8 cellular contexts compared by ENCODE assay signal in the genomic region with DNA sequence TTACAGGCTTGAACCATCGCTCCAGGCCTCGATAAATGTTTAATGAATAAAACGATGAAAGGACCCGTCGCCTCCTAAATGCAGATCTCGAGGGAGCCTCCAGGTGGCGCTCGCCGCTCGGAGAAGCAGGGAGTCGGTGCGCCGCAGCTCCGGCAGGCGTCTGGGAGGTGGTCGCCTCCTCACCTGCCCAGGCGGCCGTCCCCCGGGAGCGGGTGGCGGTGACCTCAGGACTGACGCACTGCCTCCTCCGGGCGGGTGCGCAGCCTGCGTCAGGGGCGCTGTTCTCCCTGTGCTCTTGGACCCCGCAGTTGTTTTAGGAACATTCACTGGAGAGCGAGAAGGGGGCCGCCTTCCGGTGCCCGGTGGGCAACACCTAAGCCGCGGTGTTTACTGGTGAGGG. TPM values are rescaled to one million over a fixed set of nuclear protein-coding genes. Genes with fewer than 3 reads are reported as not detected.
DNase-seq lines count a peak whose midpoint lies in the region; ATAC-seq and TF ChIP-seq lines count a peak whose summit lies in the region.

No MANE protein-coding gene starts in this region.

- H3K27ac ChIP-seq in ascending aorta (no peak overlapping the region), hepatocyte (no peak overlapping the region)

- H3K27me3 ChIP-seq in ascending aorta (no peaks in the 10 kb centered on the region), hepatocyte (no peaks in the 10 kb centered on the region)

- H3K36me3 ChIP-seq in ascending aorta, result no peaks in the 10 kb centered on the region
- H3K36me3 ChIP-seq in hepatocyte (replicated peaks; ENCODE audit: insufficient read depth, low read depth), result no peaks in the 10 kb centered on the region

- intact Hi-C loops in ascending aorta (cut with DNase I), result loop anchor here (5.0 kb wide), 1 partner anchor 482 kb away; no protein-coding TSS in a partner anchor

- no peaks in the 10 kb centered on the region for H4K20me1 ChIP-seq in hepatocyte (ENCODE audit: insufficient read depth, poor library complexity, severe bottlenecking)

- no peaks in the 10 kb centered on the region for H3K79me2 ChIP-seq in hepatocyte

- WGBS in hepatocyte (ENCODE audit: low lambda C conversion rate, missing lambda C conversion rate), result 2% methylated on average over 34 of the region's 34 CpGs

- H3K4me2 ChIP-seq in hepatocyte, result peak overlapping the region; percentile 98

- no peak for TF ChIP-seq POLR2A in GM18505 (IDR thresholded peaks at IDR 0.05; ENCODE audit: borderline replicate concordance, extremely low read depth, insufficient read depth, insufficient read length)

- H3K9me3 ChIP-seq in ascending aorta, result no peaks in the 10 kb centered on the region
- no peaks in the 10 kb centered on the region for H3K9me3 ChIP-seq in hepatocyte (ENCODE audit: low read depth)

- peak; percentile 53 for DNase-seq in LoVo (ENCODE audit: low spot score)
- peak; percentile 42 to 64 (median 47) for DNase-seq in T-helper 1 cell
- peak in 1 of 2 donors; percentile 65 for DNase-seq in ascending aorta (ENCODE audit: low spot score in 2 of 2)
- DNase-seq in hepatocyte (ENCODE audit: low spot score), result peak; percentile 86
- peak; percentile 87 for DNase-seq in retina

- H3K9me2 ChIP-seq in hepatocyte (replicated peaks; ENCODE audit: insufficient read depth), result no peaks in the 10 kb centered on the region

- H2AFZ ChIP-seq in hepatocyte, result peak overlapping the region; percentile 63

- H3K4me3 ChIP-seq in ascending aorta (peak overlapping the region in 1 of 2 donors; percentile 54), hepatocyte (peak overlapping the region; percentile 41)

- ATAC-seq in GM18505 (IDR thresholded peaks at IDR 0.05; ENCODE audit: unreplicated experiment) (peak; percentile 57), HG02970 (IDR thresholded peaks at IDR 0.05; ENCODE audit: low FRiP score, unreplicated experiment) (no peak), HG03520 (IDR thresholded peaks at IDR 0.05; ENCODE audit: unreplicated experiment) (no peak)

- H3K4me1 ChIP-seq in ascending aorta (no peaks in the 10 kb centered on the region), hepatocyte (ENCODE audit: insufficient read depth) (no peaks in the 10 kb centered on the region)

- TF ChIP-seq CTCF in ascending aorta (IDR thresholded peaks at IDR 0.05), result peak; percentile 58 to 88 (median 73)
- peak; percentile 99 for TF ChIP-seq CTCF in hepatocyte (IDR thresholded peaks at IDR 0.05; ENCODE audit: poor library complexity)

RNA-seq across cellular contexts. Expression of a gene that starts 38.6 kb away (rescaled TPM):
- total RNA-seq in ascending aorta, result 57.5 TPM
- 20.8 and 28.4 TPM in 2 replicates for total RNA-seq in hepatocyte
- 159 and 160 TPM in 2 replicates for polyA plus RNA-seq in hepatocyte
